ENCODE assay signal across 13 cellular contexts in genomic region chr16:89298826-89299225, GRCh38.
DNase-seq lines count a peak whose midpoint lies in the region; ATAC-seq, FAIRE-seq and TF ChIP-seq lines count a peak whose summit lies in the region.
"Had no signal": no experiment of that assay in that cellular context is flagged by ENCODE, and none has a peak within 500 bp of the region (broad histone marks: within the 10 kb centered on the region; RNA-seq: fewer than 3 reads in every experiment).

No MANE protein-coding gene starts in this region.

- H3K4me2 ChIP-seq in HepG2 (ENCODE audit: low read depth, low read length) = no peak overlapping the region

- BruUV-seq in HepG2 (replicated peaks; lab: Mats Ljungman, UMichigan) = no TSS peak

- H3K9ac ChIP-seq in HepG2 (ENCODE audit: insufficient read depth, low read depth, low read length) = 0 out of 2 replicates have a peak overlapping the region, but pooled peaks have one; percentile 3

- H3K27me3 Mint-ChIP-seq in natural killer cell (ENCODE audit: low read depth in 2 of 2) = no peaks in the 10 kb centered on the region
- H3K27me3 Mint-ChIP-seq: B cell had no signal

- H3K36me3 Mint-ChIP-seq in natural killer cell = no peaks in the 10 kb centered on the region

- H3K36me3 ChIP-seq in HepG2 (replicated peaks in 1 of 2; ENCODE audit: control insufficient read depth in 1 of 2, insufficient read depth in 2 of 2, low read length in 2 of 2) (peaks cover 30 to 63% of the 10 kb centered on the region in 2 experiments), right lobe of liver (peaks cover 0 to 13% (median 0%) of the 10 kb centered on the region in 4 donors)
- H3K36me3 ChIP-seq: transverse colon had no signal

- no peak overlapping the region for H3K4me3 ChIP-seq in HepG2 (replicated peaks in 1 of 3; ENCODE audit: insufficient read depth in 1 of 3, low read depth in 2 of 3, low read length in 3 of 3)
- no peak overlapping the region for H3K4me3 ChIP-seq in right lobe of liver
- H3K4me3 ChIP-seq: transverse colon had no signal

- peak overlapping the region; percentile 62 to 87 for H3K27ac Mint-ChIP-seq in natural killer cell
- H3K27ac Mint-ChIP-seq: B cell had no signal

- peaks cover 67% of the 10 kb centered on the region for H4K20me1 ChIP-seq in HepG2 (ENCODE audit: insufficient read depth, low read length)

- no peak for DNase-seq in HepG2 (ENCODE audit: low spot score)
- DNase-seq in right lobe of liver = no peak
- DNase-seq in natural killer cell = no peak
- no peak for DNase-seq in germinal center (ENCODE audit: low spot score)
- DNase-seq in substantia nigra (lab: John Stamatoyannopoulos, UW) = no peak
- DNase-seq in GM10248 (ENCODE audit: extremely low spot score) = no peak
- DNase-seq in SKM-1 (lab: John Stamatoyannopoulos, UW; ENCODE audit: unreplicated experiment) = no peak
- DNase-seq: DMS79 treated with DMSO at 0.1 percent for 48 hours, hippocampal formation, NCI-H1694, transverse colon had no signal

- no peak for TF ChIP-seq CTCF in HepG2 (CRISPR knock-in tag; IDR thresholded peaks at IDR 0.05)
- no peak for TF ChIP-seq CTCF in right lobe of liver (IDR thresholded peaks at IDR 0.05)
- no peak for TF ChIP-seq CTCF in natural killer cell (IDR thresholded peaks at IDR 0.05)
- no peak for TF ChIP-seq CTCF in GM10248 (IDR thresholded peaks at IDR 0.05; ENCODE audit: control extremely low read depth, extremely low read depth, low read depth, missing control alignments)

- no peaks in the 10 kb centered on the region for H3K9me3 Mint-ChIP-seq in natural killer cell

- intact Hi-C loops in HepG2 (cut with micrococcal nuclease; ENCODE audit: unreplicated experiment) = no loop called here
- intact Hi-C loops in right lobe of liver (cut with DNase I) = no loop called here
- intact Hi-C loops in natural killer cell (cut with micrococcal nuclease) = no loop called here

- H3K27me3 ChIP-seq in HepG2 (ENCODE audit: control insufficient read depth in 1 of 2, insufficient read depth in 2 of 2, low read length in 2 of 2) (no peaks in the 10 kb centered on the region), right lobe of liver (no peaks in the 10 kb centered on the region)
- H3K27me3 ChIP-seq: transverse colon had no signal

- POLR2A ChIA-PET in HepG2 (lab: Yijun Ruan, JAX) = no interaction called here
- POLR2A ChIA-PET in GM10248 (lab: Yijun Ruan, JAX) = no interaction called here

- TF ChIP-seq POLR2A in HepG2 (IDR thresholded peaks at IDR 0.05; ENCODE audit: insufficient read depth in 1 of 2, low read depth in 2 of 2, low read length in 2 of 2) = no peak
- no peak for TF ChIP-seq POLR2A in right lobe of liver (IDR thresholded peaks at IDR 0.05)

- H3K9me3 ChIP-seq in HepG2 (ENCODE audit: low read length) (no peaks in the 10 kb centered on the region), right lobe of liver (no peaks in the 10 kb centered on the region)
- H3K9me3 ChIP-seq: transverse colon had no signal

- H3K4me1 ChIP-seq in HepG2 (ENCODE audit: insufficient read depth, low read length) = peaks cover 54% of the 10 kb centered on the region
- peaks cover 0 to 14% (median 3%) of the 10 kb centered on the region in 4 donors for H3K4me1 ChIP-seq in right lobe of liver

- no peak overlapping the region for H2AFZ ChIP-seq in HepG2 (ENCODE audit: low read length)

- in situ Hi-C loops in HepG2 (cut with HindIII; ENCODE audit: extremely low pct_ligation_motif_present, low pct_unique_long_range_greater_than_20kb) = no loop called here

- H3K4me1 Mint-ChIP-seq in natural killer cell = peaks cover 58 to 72% of the 10 kb centered on the region in 2 donors

- CTCF ChIA-PET in HepG2 (lab: Yijun Ruan, JAX; ENCODE audit: low intra/inter-chr PET ratio, low total read pairs) (no interaction called here), GM10248 (lab: Yijun Ruan, JAX) (no interaction called here)

- no peak for TF ChIP-seq RAD21 in HepG2 (CRISPR knock-in tag; IDR thresholded peaks at IDR 0.05)

- H3K27ac ChIP-seq in HepG2 (ENCODE audit: extremely low read length, insufficient read depth, low read length) (peak overlapping the region; percentile 33), right lobe of liver (no peak overlapping the region), angular gyrus (ENCODE audit: low read depth, low read length) (peak overlapping the region; percentile 15), substantia nigra (ENCODE audit: low read depth, low read length, poor library complexity, severe bottlenecking) (no peak overlapping the region)

- TF ChIP-seq EP300 in HepG2 (IDR thresholded peaks at IDR 0.05; ENCODE audit: low read depth in 2 of 2, low read length in 2 of 2) = no peak
- TF ChIP-seq EP300 in HepG2 (CRISPR knock-in tag; IDR thresholded peaks at IDR 0.05; ENCODE audit: borderline replicate concordance) = no peak

- peak overlapping the region; percentile 52 for H3K4me3 Mint-ChIP-seq in natural killer cell
- H3K4me3 Mint-ChIP-seq: B cell had no signal

- 92% methylated on average over 13 of the region's 13 CpGs for WGBS in HepG2 (ENCODE audit: low lambda C conversion rate)
- WGBS in right lobe of liver (ENCODE audit: insufficient coverage, low coverage, low lambda C conversion rate, missing lambda C conversion rate) = 94% methylated on average over 10 of the region's 13 CpGs

- peaks cover 75% of the 10 kb centered on the region for H3K79me2 ChIP-seq in HepG2 (ENCODE audit: insufficient read depth, low read length)

- FAIRE-seq in HepG2 (lab: Jason Lieb, UNC) = no peak

- no peak for ATAC-seq in HepG2
- ATAC-seq in right lobe of liver = no peak
- ATAC-seq in natural killer cell = no peak

TF ChIP-seq in HepG2, 621 proteins besides CTCF, POLR2A, EP300 and RAD21 (continues in another document):
- TF ChIP-seq ZNF17 (CRISPR knock-in tag; IDR thresholded peaks at IDR 0.05) (no peak), ZNF256 (CRISPR knock-in tag; conservative IDR thresholded peaks at IDR 0.05) (no peak), MAFK (conservative IDR thresholded peaks at IDR 0.05 in 1 of 2, IDR thresholded peaks at IDR 0.05 in 1 of 2; ENCODE audit: low read length in 2 of 2) (no peak), GPN1 (CRISPR knock-in tag; IDR thresholded peaks at IDR 0.05; ENCODE audit: borderline replicate concordance) (no peak), PAXIP1 (CRISPR knock-in tag; conservative IDR thresholded peaks at IDR 0.05) (no peak), EHMT2 (IDR thresholded peaks at IDR 0.05; ENCODE audit: borderline replicate concordance, low read depth, low read length) (no peak), TEAD2 (CRISPR knock-in tag; IDR thresholded peaks at IDR 0.05) (no peak), DNMT3B (CRISPR knock-in tag; conservative IDR thresholded peaks at IDR 0.05) (no peak), AFF4 (CRISPR knock-in tag; IDR thresholded peaks at IDR 0.05) (no peak)

Comparison
In these comparisons a context has a peak if more than half of its experiments do, and no peak if none do; other contexts are left out.
1. H3K27ac ChIP-seq: peak in HepG2 (single experiment) and angular gyrus (single experiment); none in right lobe of liver (0 of 3) and substantia nigra (single experiment).